8 cellular contexts compared by ENCODE assay signal in genomic region chr9:133459476-133460404, GRCh38. TPM values are rescaled to one million over a fixed set of nuclear protein-coding genes. Genes with fewer than 3 reads are reported as not detected.
A peak's percentile ranks its signal among the peaks of the same experiment; 100 is the strongest.
DNase-seq lines count a peak whose midpoint lies in the region; ATAC-seq and TF ChIP-seq lines count a peak whose summit lies in the region.

CACFD1 (plus strand) TSS chr9:133459978; CDS start chr9:133460067, 89 bp downstream.

- H3K9me3 ChIP-seq in T-helper 17 cell (ENCODE audit: control insufficient read depth, low read length, poor library complexity, severe bottlenecking) (no peaks in the 10 kb centered on the region), right atrium auricular region (no peaks in the 10 kb centered on the region), psoas muscle (no peaks in the 10 kb centered on the region)

- peak; percentile 69 for ATAC-seq in HG02870 (IDR thresholded peaks at IDR 0.05; ENCODE audit: unreplicated experiment)
- ATAC-seq in T-helper 17 cell = peak; percentile 85
- peak; percentile 92 to 95 (median 92) for ATAC-seq in psoas muscle

- H3K4me3 ChIP-seq in right atrium auricular region (peak within 1 kb of the TSS; percentile 62 to 75), psoas muscle (peak within 1 kb of the TSS; percentile 93), urinary bladder (ENCODE audit: low read depth, low read length) (peak within 1 kb of the TSS; percentile 61)

- H3K27me3 ChIP-seq in right atrium auricular region = no peaks in the 10 kb centered on the region
- no peaks in the 10 kb centered on the region for H3K27me3 ChIP-seq in psoas muscle (ENCODE audit: insufficient read depth in 3 of 3, low read length in 2 of 3)

- in situ Hi-C loops in GM13976 (cut with MboI; ENCODE audit: low sequenced_read_pairs, unreplicated experiment) = no loop called here

- peak within 1 kb of the TSS; percentile 91 to 97 for H3K27ac ChIP-seq in right atrium auricular region
- peak within 1 kb of the TSS; percentile 92 for H3K27ac ChIP-seq in psoas muscle
- H3K27ac ChIP-seq in urinary bladder (ENCODE audit: low read depth) = peak within 1 kb of the TSS; percentile 80

- DNase-seq in GM13976 (ENCODE audit: low spot score) (peak; percentile 99), NCI-H1694 (lab: John Stamatoyannopoulos, UW) (peak; percentile 96), T-helper 17 cell (peak; percentile 77 to 92 (median 90)), anterior cingulate cortex (lab: John Stamatoyannopoulos, UW) (peak; percentile 63 to 99 (median 96)), right atrium auricular region (ENCODE audit: low spot score) (peak; percentile 96), psoas muscle (peak; percentile 97 to 98)

- peaks cover 0 to 19% of the 10 kb centered on the region in 2 donors for H3K4me1 ChIP-seq in right atrium auricular region
- peaks cover 17% of the 10 kb centered on the region for H3K4me1 ChIP-seq in psoas muscle
- no peaks in the 10 kb centered on the region for H3K4me1 ChIP-seq in urinary bladder (ENCODE audit: insufficient read depth)

- peak within 1 kb of the TSS; percentile 95 for H3K4me3 Mint-ChIP-seq in T-helper 17 cell

- no peaks in the 10 kb centered on the region for H3K36me3 Mint-ChIP-seq in T-helper 17 cell (ENCODE audit: low read depth)

- H3K27ac Mint-ChIP-seq in T-helper 17 cell = peak within 1 kb of the TSS; percentile 86

- no peak for TF ChIP-seq CTCF in GM13976 (IDR thresholded peaks at IDR 0.05; ENCODE audit: borderline replicate concordance, control extremely low read depth, extremely low read depth, insufficient read depth, missing control alignments)
- TF ChIP-seq CTCF in right atrium auricular region (IDR thresholded peaks at IDR 0.05) = no peak
- TF ChIP-seq CTCF in psoas muscle (IDR thresholded peaks at IDR 0.05) = no peak

- H3K36me3 ChIP-seq in right atrium auricular region = no peaks in the 10 kb centered on the region
- H3K36me3 ChIP-seq in psoas muscle (ENCODE audit: insufficient read depth in 1 of 2, low read depth in 1 of 2) = peaks cover 0 to 4% of the 10 kb centered on the region in 2 donors
- no peaks in the 10 kb centered on the region for H3K36me3 ChIP-seq in urinary bladder (ENCODE audit: insufficient read depth)

- H3K27me3 Mint-ChIP-seq in T-helper 17 cell = peaks cover under 1% of the 10 kb centered on the region

- WGBS in psoas muscle, 3 donors = 1 to 2% (median 1%) methylated on average over 51 to 86 of the region's 86 CpGs
- under 1% methylated on average over 86 of the region's 86 CpGs for WGBS in urinary bladder

- H3K4me1 Mint-ChIP-seq in T-helper 17 cell = peaks cover 10% of the 10 kb centered on the region

- intact Hi-C loops in psoas muscle (cut with DNase I) = loop anchor here (2.0 to 10.0 kb wide), 3 partner anchors 42 to 105 kb away; partner anchors contain the start of genes REXO4 (in 1 of the 2), SURF1 (in 1 of the 2) and SURF2 (in 1 of the 2)

RNA-seq across cellular contexts. Expression of gene CACFD1, which starts in this region (rescaled TPM):
- total RNA-seq in T-helper 17 cell = 1 to 10 TPM; 1.4 to 3.8 TPM
- 10 to 100 TPM; 11.9 to 12.4 TPM for total RNA-seq in right atrium auricular region
- total RNA-seq in psoas muscle = 1 to 10 TPM; 2.8 to 9.4 (median 7.2) TPM
- 1 to 10 TPM; 4.4 to 7.4 (median 5.6) TPM for polyA plus RNA-seq in psoas muscle
- 5.9 TPM for total RNA-seq in urinary bladder
- polyA plus RNA-seq in urinary bladder = 19.5 TPM

Comparison
In these comparisons a context has a peak if more than half of its experiments do, and no peak if none do; other contexts are left out.
1. Peak in every context shown above with its lines: DNase-seq, ATAC-seq, H3K4me3 ChIP-seq and H3K27ac ChIP-seq.